Comparison of ENCODE assay signal across 8 cellular contexts in genomic region chr17:8382052-8382879, GRCh38. TPM values are rescaled to one million over a fixed set of nuclear protein-coding genes. Genes with fewer than 3 reads are reported as not detected.
A peak's percentile ranks its signal among the peaks of the same experiment; 100 is the strongest.
DNase-seq lines count a peak whose midpoint lies in the region; ATAC-seq and TF ChIP-seq lines count a peak whose summit lies in the region.

No MANE protein-coding gene starts in this region.

- H3K27ac ChIP-seq in H9 (ENCODE audit: insufficient read length, low read depth, low read length) (peak overlapping the region; percentile 20), RWPE2 (ENCODE audit: poor library complexity, severe bottlenecking) (peak overlapping the region; percentile 89)

- H3K4me1 Mint-ChIP-seq in H9 = peaks cover 40 to 56% of the 10 kb centered on the region in 2 experiments

- H2AK5ac ChIP-seq in H9 (ENCODE audit: insufficient read length, low read length) = no peak overlapping the region

- TF ChIP-seq CTCF in H9 (conservative IDR thresholded peaks at IDR 0.05) (no peak), RWPE2 (IDR thresholded peaks at IDR 0.05; ENCODE audit: poor library complexity, severe bottlenecking) (no peak), fibroblast of mammary gland (conservative IDR thresholded peaks at IDR 0.05; ENCODE audit: control insufficient read depth, insufficient read depth, low read depth, low read length) (no peak), retinal pigment epithelial cell (conservative IDR thresholded peaks at IDR 0.05; ENCODE audit: low read depth, low read length) (no peak)

- peak overlapping the region; percentile 84; the same call in 1 of the 2 replicates for H3K4ac ChIP-seq in H9 (ENCODE audit: low read depth, low read length)

- H3K4me3 ChIP-seq in RWPE2 (ENCODE audit: severe bottlenecking) (peak overlapping the region; percentile 58), fibroblast of mammary gland (ENCODE audit: control insufficient read depth, low read depth, low read length) (peak overlapping the region; percentile 97), retinal pigment epithelial cell (ENCODE audit: low read length) (peak overlapping the region; percentile 98)

- H3K56ac ChIP-seq in H9 (ENCODE audit: insufficient read length, low read depth, low read length) = no peak overlapping the region

- H3K27me3 ChIP-seq in H9 (ENCODE audit: insufficient read depth, low read length) = no peaks in the 10 kb centered on the region
- H3K27me3 ChIP-seq in RWPE2 (ENCODE audit: insufficient read depth, poor library complexity, severe bottlenecking) = no peaks in the 10 kb centered on the region

- H2BK15ac ChIP-seq in H9 (ENCODE audit: low read depth, low read length) = no peak overlapping the region

- H3T11ph ChIP-seq in H9 (ENCODE audit: low read length) = no peak overlapping the region

- H3K79me1 ChIP-seq in H9 (ENCODE audit: insufficient read depth, low read depth, low read length, poor library complexity, severe bottlenecking) = no peaks in the 10 kb centered on the region

- H2BK12ac ChIP-seq in H9 (ENCODE audit: insufficient read length, low read depth, low read length) = no peak overlapping the region

- H2BK5ac ChIP-seq in H9 (ENCODE audit: insufficient read length, low read length) = peak overlapping the region; percentile 69

- no peaks in the 10 kb centered on the region; a peak in 1 of 5 replicates for H3K9me3 Mint-ChIP-seq in H9

- no peak for DNase-seq in H9
- no peak for DNase-seq in RWPE2 (ENCODE audit: low spot score)
- peak; percentile 23 for DNase-seq in fibroblast of mammary gland (ENCODE audit: low read depth)
- no peak for DNase-seq in retinal pigment epithelial cell (ENCODE audit: low read depth)
- DNase-seq in GM19240 (ENCODE audit: insufficient read length, low spot score) = no peak
- DNase-seq in COLO829 (ENCODE audit: low spot score) = no peak

- H3K4me3 Mint-ChIP-seq in H9 = peak overlapping the region; percentile 99 to 100

- H3K9me3 ChIP-seq in H9 (ENCODE audit: control insufficient read depth, low read depth, low read length) = no peaks in the 10 kb centered on the region
- no peaks in the 10 kb centered on the region for H3K9me3 ChIP-seq in RWPE2 (ENCODE audit: severe bottlenecking)

- H3K4me1 ChIP-seq in H9 (ENCODE audit: insufficient read depth, low read length) = no peaks in the 10 kb centered on the region; the same call in 1 of the 2 replicates
- peaks cover 23% of the 10 kb centered on the region for H3K4me1 ChIP-seq in RWPE2 (ENCODE audit: insufficient read depth, poor library complexity, severe bottlenecking)

- no peak for ATAC-seq in RWPE2 (ENCODE audit: low read depth)
- no peak for ATAC-seq in GM19328 (IDR thresholded peaks at IDR 0.05; ENCODE audit: unreplicated experiment)
- ATAC-seq in GM19035 (IDR thresholded peaks at IDR 0.05; ENCODE audit: unreplicated experiment) = no peak

- no peak overlapping the region for H3K23ac ChIP-seq in H9 (ENCODE audit: insufficient read length, low read depth, low read length)

- H3K4me2 ChIP-seq in H9 (ENCODE audit: insufficient read depth, insufficient read length, low read length) = peak overlapping the region; percentile 96

- H4K91ac ChIP-seq in H9 (ENCODE audit: insufficient read length, low read depth, low read length) = no peak overlapping the region

- H3K27ac Mint-ChIP-seq in H9 = peak overlapping the region; percentile 99 to 100 (median 99)

- peaks cover 6% of the 10 kb centered on the region for H3K23me2 ChIP-seq in H9 (ENCODE audit: insufficient read length, low read depth, low read length, poor library complexity, severe bottlenecking)

- no peaks in the 10 kb centered on the region for H4K20me1 ChIP-seq in H9 (ENCODE audit: control insufficient read depth, insufficient read depth, insufficient read length)

- H3K36me3 ChIP-seq in RWPE2 (ENCODE audit: low read depth) = peaks cover 54% of the 10 kb centered on the region

- H2AFZ ChIP-seq in H9 (ENCODE audit: low read length) = no peak overlapping the region

- H3K36me3 Mint-ChIP-seq in H9 (ENCODE audit: insufficient read depth in 1 of 3, low read depth in 3 of 3) = peaks cover 50 to 58% (median 58%) of the 10 kb centered on the region in 3 experiments

- WGBS in H9 (ENCODE audit: extremely low coverage, insufficient read length, low lambda C conversion rate) = no CpG with 5 or more reads among the region's 27 CpGs

- H4K5ac ChIP-seq in H9 (ENCODE audit: insufficient read length, low read depth, low read length) = no peak overlapping the region

- H3K18ac ChIP-seq in H9 (ENCODE audit: insufficient read length, low read depth, low read length) = peak overlapping the region; percentile 63

- H3K9ac ChIP-seq in H9 (ENCODE audit: extremely low read depth, insufficient read length, low read length) = peak overlapping the region; percentile 100

- no peak overlapping the region for H2BK120ac ChIP-seq in H9 (ENCODE audit: low read depth, low read length, poor library complexity, severe bottlenecking)

- no peak overlapping the region for H4K8ac ChIP-seq in H9 (replicated peaks; ENCODE audit: insufficient read length, low read depth, low read length)

- H3K14ac ChIP-seq in H9 (ENCODE audit: insufficient read depth, low read length) = peak overlapping the region; percentile 93

- no peak overlapping the region for H2BK20ac ChIP-seq in H9 (ENCODE audit: low read depth, low read length, poor library complexity, severe bottlenecking)

- H3K27me3 Mint-ChIP-seq in H9 (ENCODE audit: low read depth) = no peaks in the 10 kb centered on the region

- peaks cover 11% of the 10 kb centered on the region; the same call in 1 of the 2 replicates for H3K79me2 ChIP-seq in H9 (ENCODE audit: insufficient read depth, low read length)

RNA-seq across cellular contexts. Expression of gene RPL26, which starts 0.7 kb away (rescaled TPM):
- 2,434 and 2,435 TPM in 2 replicates for total RNA-seq in H9 (2021)

RNA-seq across cellular contexts. Expression of gene RNF222, which starts 15.4 kb away (rescaled TPM):
- total RNA-seq in H9 (2021) = 0.07 and 0.09 TPM in 2 replicates

RNA-seq across cellular contexts. Expression of gene ODF4, which starts 42.6 kb away (rescaled TPM):
- not detected in 2 replicates for total RNA-seq in H9 (2021)

RNA-seq across cellular contexts. Expression of gene NDEL1, which starts 53.4 kb away (rescaled TPM):
- total RNA-seq in H9 (2021) = 32.9 and 38.4 TPM in 2 replicates
